ENCODE assay signal across 8 cellular contexts in the genomic region with DNA sequence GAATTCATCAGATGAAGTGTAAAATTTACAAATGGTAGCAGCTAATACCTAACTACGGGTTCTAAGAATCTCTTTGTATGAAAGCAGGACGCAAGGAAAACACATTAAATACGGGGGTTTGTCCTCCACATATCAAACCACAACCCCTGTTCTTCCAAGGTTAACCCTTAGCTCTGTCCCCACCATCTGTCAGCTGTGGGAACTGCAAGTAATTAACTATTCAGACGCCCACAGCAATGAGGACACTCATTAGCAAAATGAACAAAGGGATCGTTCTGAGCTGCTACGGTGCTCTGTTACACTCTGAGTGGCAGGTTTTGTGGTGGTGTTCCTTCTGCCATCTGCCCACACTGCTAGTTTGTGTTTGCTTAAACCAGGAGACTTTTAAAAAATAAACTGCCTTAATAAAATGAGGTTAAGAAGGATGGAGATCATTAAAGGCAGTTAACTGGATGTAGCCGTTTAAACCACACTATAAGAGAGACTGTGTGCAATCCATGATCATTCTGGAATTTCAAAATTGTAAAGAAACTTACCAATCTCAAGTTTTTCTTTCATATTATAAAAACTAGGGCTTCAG. TPM values are rescaled to one million over a fixed set of nuclear protein-coding genes. Genes with fewer than 3 reads are reported as not detected.
A peak's percentile ranks its signal among the peaks of the same experiment; 100 is the strongest.
DNase-seq lines count a peak whose midpoint lies in the region; ATAC-seq and TF ChIP-seq lines count a peak whose summit lies in the region.

No MANE protein-coding gene starts in this region.

- POLR2A ChIA-PET in OCI-LY7 (lab: Charles Lee): interaction anchor here (0.5 kb wide), 1 partner anchor 244 kb away, joined by 3 read pairs; no protein-coding TSS in a partner anchor

- no peaks in the 10 kb centered on the region for H3K36me3 Mint-ChIP-seq in nephron (ENCODE audit: low read depth)

- DNase-seq in GM06990 (ENCODE audit: extremely low read depth, insufficient read length) (no peak), GM20000 (ENCODE audit: low spot score) (peak; percentile 49), OCI-LY7 (ENCODE audit: low spot score) (peak; percentile 50), AG20443 (ENCODE audit: low spot score) (no peak), COR-L47 (lab: John Stamatoyannopoulos, UW) (no peak)
- peak; percentile 4 for DNase-seq in central memory CD4-positive, alpha-beta T cell

- no peaks in the 10 kb centered on the region for H3K4me1 Mint-ChIP-seq in nephron

- H3K9me3 Mint-ChIP-seq in nephron: peaks cover 2% of the 10 kb centered on the region

- no peaks in the 10 kb centered on the region; the same call in 1 of the 2 replicates for H3K27me3 ChIP-seq in GM06990 (replicated peaks; ENCODE audit: control insufficient read depth, insufficient read depth, low read length)

- H3K36me3 ChIP-seq in GM06990 (ENCODE audit: control insufficient read depth, insufficient read depth, low read length): no peaks in the 10 kb centered on the region
- no peaks in the 10 kb centered on the region for H3K36me3 ChIP-seq in OCI-LY7 (ENCODE audit: insufficient read depth, low read length)

- no peak overlapping the region for H3K4me2 ChIP-seq in OCI-LY7 (ENCODE audit: low read length)

- no peak overlapping the region for H2AFZ ChIP-seq in OCI-LY7 (ENCODE audit: low read length)

- no peak overlapping the region for H3K27ac Mint-ChIP-seq in nephron

- no peak overlapping the region for H3K4me3 ChIP-seq in GM06990 (replicated peaks; ENCODE audit: low read depth, low read length)
- no peak overlapping the region for H3K4me3 ChIP-seq in OCI-LY7 (ENCODE audit: low read depth, low read length, poor library complexity, severe bottlenecking)

- no peaks in the 10 kb centered on the region for H3K9me3 ChIP-seq in OCI-LY7 (ENCODE audit: low read length)

- peak; percentile 78 for ATAC-seq in HG03558 (IDR thresholded peaks at IDR 0.05; ENCODE audit: extremely low read depth, unreplicated experiment)

- no peaks in the 10 kb centered on the region for H3K9me2 ChIP-seq in OCI-LY7 (ENCODE audit: insufficient read depth, low read length)

- peak; percentile 70 for TF ChIP-seq CTCF in GM06990 (IDR thresholded peaks at IDR 0.05; ENCODE audit: insufficient read depth, low read length, poor library complexity, severe bottlenecking)
- TF ChIP-seq CTCF in GM20000 (IDR thresholded peaks at IDR 0.05; ENCODE audit: extremely low read depth, missing control alignments): peak; percentile 51
- TF ChIP-seq CTCF in OCI-LY7 (conservative IDR thresholded peaks at IDR 0.05; ENCODE audit: low read length): peak; percentile 75
- peak; percentile 48 to 62 (median 51) for TF ChIP-seq CTCF in nephron (IDR thresholded peaks at IDR 0.05; ENCODE audit: unreplicated experiment in 3 of 3)

- no peaks in the 10 kb centered on the region for H3K4me1 ChIP-seq in OCI-LY7 (ENCODE audit: insufficient read depth, low read length, poor library complexity, severe bottlenecking)

- no peak overlapping the region for H3K4me3 Mint-ChIP-seq in nephron

- intact Hi-C loops in OCI-LY7 (cut with micrococcal nuclease; ENCODE audit: unreplicated experiment): loop anchor here (1.0 kb wide), 1 partner anchor 135 kb away; no protein-coding TSS in a partner anchor

- H3K27me3 Mint-ChIP-seq in nephron (ENCODE audit: low read depth): peaks cover 28% of the 10 kb centered on the region

- H3K79me2 ChIP-seq in OCI-LY7 (ENCODE audit: insufficient read depth, low read depth, low read length): no peaks in the 10 kb centered on the region

- no peaks in the 10 kb centered on the region for H4K20me1 ChIP-seq in OCI-LY7 (ENCODE audit: insufficient read depth, low read length)

- BruUV-seq in OCI-LY7 (replicated peaks; lab: Mats Ljungman, UMichigan): no TSS peak

- no peak overlapping the region for H3K27ac ChIP-seq in OCI-LY7 (ENCODE audit: low read depth, low read length, poor library complexity, severe bottlenecking)

- CTCF ChIA-PET in OCI-LY7 (lab: Charles Lee; ENCODE audit: unreplicated experiment): no interaction called here

RNA-seq across cellular contexts. Expression of a gene that starts 51.4 kb away (rescaled TPM):
- total RNA-seq in OCI-LY7 (2014; rRNA removed; shearing (Covaris generic)): not detected in 2 replicates
- total RNA-seq in OCI-LY7 (2022): not detected in 2 replicates

Comparison
In these comparisons a context has a peak if more than half of its experiments do, and no peak if none do; other contexts are left out.
1. DNase-seq: peak in GM20000 (single experiment), OCI-LY7 (single experiment) and central memory CD4-positive, alpha-beta T cell (single experiment); none in GM06990 (single experiment), AG20443 (single experiment) and COR-L47 (single experiment).
2. Peak in every context shown above with its lines, with median percentiles within 50 percentile points of each other: CTCF ChIP-seq.